25 cellular contexts compared by ENCODE assay signal in genomic region chr4:140931904-140932303, GRCh38.
DNase-seq lines count a peak whose midpoint lies in the region; ATAC-seq, FAIRE-seq and TF ChIP-seq lines count a peak whose summit lies in the region.
"Had no signal": no experiment of that assay in that cellular context is flagged by ENCODE, and none has a peak within 500 bp of the region (broad histone marks: within the 10 kb centered on the region; RNA-seq: fewer than 3 reads in every experiment).

No MANE protein-coding gene starts in this region.

- no peaks in the 10 kb centered on the region for H3K9me3 ChIP-seq in astrocyte (ENCODE audit: insufficient read depth, low read depth, low read length)
- H3K9me3 ChIP-seq: Caco-2 had no signal

- no peak overlapping the region for H3K9ac ChIP-seq in astrocyte (ENCODE audit: low read length)
- H3K9ac ChIP-seq: KMS-11 had no signal

- no peak overlapping the region for H3K4me3 ChIP-seq in Jurkat, Clone E6-1 (ENCODE audit: low read length)
- H3K4me3 ChIP-seq in astrocyte (ENCODE audit: insufficient read depth, low read depth, low read length) = no peak overlapping the region
- H3K4me3 ChIP-seq: SK-N-MC had no signal

- no peak overlapping the region for H3K27ac Mint-ChIP-seq in astrocyte (ENCODE audit: unreplicated experiment)
- H3K27ac Mint-ChIP-seq in osteocyte (ENCODE audit: unreplicated experiment) = peak overlapping the region; percentile 14
- H3K27ac Mint-ChIP-seq in type B pancreatic cell = no peak overlapping the region
- H3K27ac Mint-ChIP-seq: B cell; CD8-positive, alpha-beta T cell had no signal

- no peak overlapping the region for H3K27ac ChIP-seq in astrocyte (ENCODE audit: low read depth, low read length)
- H3K27ac ChIP-seq: C4-2B, KMS-11, SK-N-MC had no signal

- no peak overlapping the region for H3K4me2 ChIP-seq in astrocyte (ENCODE audit: low read length)
- H3K4me2 ChIP-seq: KMS-11 had no signal

- TF ChIP-seq CTCF in D721Med (IDR thresholded peaks at IDR 0.05; ENCODE audit: insufficient read depth, missing control alignments) (no peak), astrocyte (IDR thresholded peaks at IDR 0.05; ENCODE audit: insufficient read depth, low read depth, low read length) (no peak), osteocyte (IDR thresholded peaks at IDR 0.05) (no peak), type B pancreatic cell (conservative IDR thresholded peaks at IDR 0.05) (no peak)

- no peak for DNase-seq in D721Med (ENCODE audit: insufficient read length, low spot score)
- DNase-seq in Jurkat, Clone E6-1 (ENCODE audit: low read depth, low spot score) = peak; percentile 39
- peak; percentile 54 for DNase-seq in astrocyte (ENCODE audit: low read depth)
- no peak for DNase-seq in osteocyte (ENCODE audit: extremely low spot score, unreplicated experiment)
- no peak for DNase-seq in sciatic nerve (ENCODE audit: low spot score)
- no peak for DNase-seq in type B pancreatic cell (ENCODE audit: extremely low spot score, unreplicated experiment)
- no peak for DNase-seq in SW 1271 (lab: John Stamatoyannopoulos, UW)
- DNase-seq: Caco-2; CD8-positive, alpha-beta T cell; DMS 273 treated with DMSO at 0.1 percent for 48 hours; DND-41; IMR-90; NCI-H1092 treated with DMSO at 0.1 percent for 48 hours; NCI-H1436; NCI-H187; NCI-H2081 treated with DMSO at 0.1 percent for 48 hours; NCI-H524 treated with DMSO at 0.1 percent for 48 hours; SIG-M5 had no signal

- H3K4me3 Mint-ChIP-seq in astrocyte (ENCODE audit: unreplicated experiment) (no peak overlapping the region), osteocyte (ENCODE audit: unreplicated experiment) (no peak overlapping the region), type B pancreatic cell (no peak overlapping the region)
- H3K4me3 Mint-ChIP-seq: B cell; CD8-positive, alpha-beta T cell had no signal

- H3K9me3 Mint-ChIP-seq in astrocyte (ENCODE audit: unreplicated experiment) = no peaks in the 10 kb centered on the region
- no peaks in the 10 kb centered on the region for H3K9me3 Mint-ChIP-seq in osteocyte (ENCODE audit: unreplicated experiment)
- no peaks in the 10 kb centered on the region for H3K9me3 Mint-ChIP-seq in type B pancreatic cell
- H3K9me3 Mint-ChIP-seq: CD8-positive, alpha-beta T cell had no signal

- ATAC-seq in sciatic nerve = no peak
- ATAC-seq: CD8-positive, alpha-beta T cell; HCT116 had no signal

- intact Hi-C loops in sciatic nerve (cut with DNase I) = no loop called here

- H2AFZ ChIP-seq in astrocyte (ENCODE audit: low read depth, low read length) = no peak overlapping the region

- H3K36me3 Mint-ChIP-seq in astrocyte (ENCODE audit: low read depth, unreplicated experiment) (peaks cover 3% of the 10 kb centered on the region), osteocyte (ENCODE audit: unreplicated experiment) (no peaks in the 10 kb centered on the region), type B pancreatic cell (peaks cover 6% of the 10 kb centered on the region)
- H3K36me3 Mint-ChIP-seq: CD8-positive, alpha-beta T cell had no signal

- H3K4me1 ChIP-seq in astrocyte (ENCODE audit: insufficient read depth, low read length) = peaks cover 5% of the 10 kb centered on the region
- H3K4me1 ChIP-seq: Caco-2 had no signal

- H4K20me1 ChIP-seq in astrocyte (ENCODE audit: insufficient read depth, low read length) = no peaks in the 10 kb centered on the region

- peak; percentile 70 for FAIRE-seq in D721Med (lab: Jason Lieb, UNC)
- FAIRE-seq in astrocyte (lab: Jason Lieb, UNC) = no peak
- FAIRE-seq: GM19239, RCC 7860 had no signal

- H3K27me3 Mint-ChIP-seq in astrocyte (ENCODE audit: low read depth, unreplicated experiment) (no peaks in the 10 kb centered on the region), osteocyte (ENCODE audit: unreplicated experiment) (no peaks in the 10 kb centered on the region), type B pancreatic cell (peaks cover 3% of the 10 kb centered on the region)

- H3K27me3 ChIP-seq in astrocyte (ENCODE audit: insufficient read depth, low read length) = no peaks in the 10 kb centered on the region

- H3K36me3 ChIP-seq in astrocyte (ENCODE audit: insufficient read depth, low read length) = no peaks in the 10 kb centered on the region

- H3K4me1 Mint-ChIP-seq in astrocyte (ENCODE audit: low read depth, unreplicated experiment) (peaks cover 4% of the 10 kb centered on the region), osteocyte (ENCODE audit: unreplicated experiment) (peaks cover 54% of the 10 kb centered on the region), type B pancreatic cell (ENCODE audit: unreplicated experiment) (peaks cover 15% of the 10 kb centered on the region)
- H3K4me1 Mint-ChIP-seq: B cell had no signal

- no peaks in the 10 kb centered on the region for H3K79me2 ChIP-seq in astrocyte (ENCODE audit: insufficient read depth, low read length)

Comparison
In these comparisons a context has a peak if more than half of its experiments do, and no peak if none do; other contexts are left out.
1. DNase-seq: peak in Jurkat, Clone E6-1 (single experiment) and astrocyte (single experiment); none in D721Med (single experiment), osteocyte (single experiment), sciatic nerve (single experiment), type B pancreatic cell (single experiment) and SW 1271 (0 of 2).